22 cellular contexts compared by ENCODE assay signal in genomic region chr6:14540276-14540675, GRCh38.
A peak's percentile ranks its signal among the peaks of the same experiment; 100 is the strongest.
DNase-seq lines count a peak whose midpoint lies in the region; ATAC-seq and TF ChIP-seq lines count a peak whose summit lies in the region.
"Had no signal": no experiment of that assay in that cellular context is flagged by ENCODE, and none has a peak within 500 bp of the region (broad histone marks: within the 10 kb centered on the region; RNA-seq: fewer than 3 reads in every experiment).

No MANE protein-coding gene starts in this region.

- H3K36me3 ChIP-seq in PC-3 (ENCODE audit: low read depth, low read length), result no peaks in the 10 kb centered on the region
- no peaks in the 10 kb centered on the region for H3K36me3 ChIP-seq in psoas muscle (ENCODE audit: insufficient read depth in 1 of 2, low read depth in 1 of 2)
- H3K36me3 ChIP-seq: spleen, suprapubic skin had no signal

- BruUV-seq in PC-3 (replicated peaks; lab: Mats Ljungman, UMichigan), result no TSS peak

- H3K27me3 ChIP-seq in PC-3 (ENCODE audit: low read length) (no peaks in the 10 kb centered on the region), psoas muscle (ENCODE audit: insufficient read depth in 3 of 3, low read length in 2 of 3) (no peaks in the 10 kb centered on the region)
- H3K27me3 ChIP-seq: spleen, suprapubic skin had no signal

- CTCF ChIA-PET in PC-3 (lab: Charles Lee), result no interaction called here

- peak overlapping the region; percentile 78 for H3K27ac ChIP-seq in PC-3 (ENCODE audit: low read length)
- H3K27ac ChIP-seq in psoas muscle, result peak overlapping the region; percentile 62
- H3K27ac ChIP-seq: KMS-11, spleen, suprapubic skin had no signal

- TF ChIP-seq CTCF in PC-3 (conservative IDR thresholded peaks at IDR 0.05; ENCODE audit: low read depth, low read length) (no peak), fibroblast of mammary gland (conservative IDR thresholded peaks at IDR 0.05; ENCODE audit: control insufficient read depth, insufficient read depth, low read depth, low read length) (no peak), psoas muscle (IDR thresholded peaks at IDR 0.05) (no peak)

- DNase-seq in EH (ENCODE audit: low read depth), result peak; percentile 7
- peak; percentile 91 for DNase-seq in PC-3
- peak; percentile 76 for DNase-seq in fibroblast of mammary gland (ENCODE audit: low read depth)
- peak; percentile 53 to 85 for DNase-seq in psoas muscle
- DNase-seq in NCI-H1048 (lab: John Stamatoyannopoulos, UW), result no peak
- no peak for DNase-seq in hepatic stellate cell (ENCODE audit: low spot score)
- DNase-seq in NCI-H2107 (lab: John Stamatoyannopoulos, UW), result no peak
- DNase-seq: activated CD4-positive, alpha-beta T cell treated with anti-CD3 and anti-CD28 coated beads, Interleukin-2, amount 50 U/mL, for 1 hour; activated CD8-positive, alpha-beta memory T cell treated with anti-CD3 and anti-CD28 coated beads, Interleukin-2, amount 50 U/mL, for 4 hours; activated gamma-delta T cell; CD8-positive, alpha-beta T cell; DMS53; HCEC 1CT; hypothalamus; NCI-H1092 treated with DMSO at 0.1 percent for 48 hours; NCI-H2029 treated with DMSO at 0.1 percent for 48 hours; NCI-H446 treated with DMSO at 0.1 percent for 48 hours; posterior cingulate gyrus; spleen had no signal

- H3K4me1 ChIP-seq in PC-3 (ENCODE audit: insufficient read depth, low read length), result peaks cover 29% of the 10 kb centered on the region
- H3K4me1 ChIP-seq in psoas muscle, result peaks cover 15% of the 10 kb centered on the region
- H3K4me1 ChIP-seq: suprapubic skin had no signal

- H3K9me2 ChIP-seq in PC-3 (replicated peaks; ENCODE audit: low read length), result no peaks in the 10 kb centered on the region

- ATAC-seq in PC-3 (peak; percentile 96), psoas muscle (peak; percentile 98 to 99 (median 98))
- ATAC-seq: CD8-positive, alpha-beta T cell; natural killer cell treated with Interleukin-12 subunit alpha and Interleukin-12 subunit beta and Interleukin-15 and Interleukin-18, amount 100 ng/mL, for 72 hours had no signal

- no peaks in the 10 kb centered on the region for H4K20me1 ChIP-seq in PC-3 (ENCODE audit: low read length)

- H3K4me3 ChIP-seq in PC-3 (ENCODE audit: low read length), result no peak overlapping the region
- H3K4me3 ChIP-seq in fibroblast of mammary gland (ENCODE audit: control insufficient read depth, low read depth, low read length), result no peak overlapping the region
- no peak overlapping the region for H3K4me3 ChIP-seq in psoas muscle
- H3K4me3 ChIP-seq: spleen, suprapubic skin had no signal

- 28 to 41% (median 34%) methylated on average over 5 of the region's 5 CpGs for WGBS in psoas muscle, 3 donors

- H3F3A ChIP-seq in PC-3 (ENCODE audit: low read length, unreplicated experiment), result no peaks in the 10 kb centered on the region

- intact Hi-C loops in PC-3 (cut with micrococcal nuclease) (loop anchor here (5.0 kb wide), 1 partner anchor 192 kb away; no protein-coding TSS in a partner anchor), psoas muscle (cut with DNase I) (loop anchor here in 1 of 2 donors (5.0 to 10.0 kb wide), 2 partner anchors 97 to 345 kb away; no protein-coding TSS in a partner anchor)

- H3K9me3 ChIP-seq in PC-3 (ENCODE audit: low read length), result no peaks in the 10 kb centered on the region
- H3K9me3 ChIP-seq in psoas muscle, result no peaks in the 10 kb centered on the region
- H3K9me3 ChIP-seq: spleen, suprapubic skin had no signal

- peak overlapping the region; percentile 39 for H3K9ac ChIP-seq in PC-3 (ENCODE audit: low read length)
- H3K9ac ChIP-seq: KMS-11 had no signal

- POLR2A ChIA-PET in PC-3 (lab: Charles Lee; ENCODE audit: unreplicated experiment), result interaction anchor here (0.6 kb wide), 1 partner anchor 75 kb away, joined by 5 read pairs; no protein-coding TSS in a partner anchor

- H2AFZ ChIP-seq in PC-3 (ENCODE audit: low read length), result peak overlapping the region; percentile 52

- no peaks in the 10 kb centered on the region for H3K79me2 ChIP-seq in PC-3 (ENCODE audit: low read length)

- H3K4me2 ChIP-seq in PC-3 (ENCODE audit: low read length), result peak overlapping the region; percentile 40
- H3K4me2 ChIP-seq: KMS-11 had no signal

Comparison
In these comparisons a context has a peak if more than half of its experiments do, and no peak if none do; other contexts are left out.
1. DNase-seq: peak in EH (single experiment), PC-3 (single experiment), fibroblast of mammary gland (single experiment) and psoas muscle (2 of 2); none in NCI-H1048 (single experiment), hepatic stellate cell (single experiment) and NCI-H2107 (single experiment).